ENCODE assay signal across 1 cellular context in genomic region chr22:41382098-41382578, GRCh38.
TF ChIP-seq lines count a peak whose summit lies in the region.

No MANE protein-coding gene starts in this region.

TF ChIP-seq in HCT116, 20 proteins besides CTCF, POLR2A, EP300 and RAD21 (continued from another document):
- no peak for TF ChIP-seq ATF3 (IDR thresholded peaks at IDR 0.05)
- TF ChIP-seq POLR2AphosphoS5 (IDR thresholded peaks at IDR 0.05; ENCODE audit: low read depth, low read length) = no peak
- no peak for TF ChIP-seq EGR1 (IDR thresholded peaks at IDR 0.05; ENCODE audit: low read depth)
- no peak for TF ChIP-seq TCF7L2 (IDR thresholded peaks at IDR 0.05; ENCODE audit: borderline replicate concordance, extremely low read depth, insufficient read depth, insufficient read length)
- TF ChIP-seq SP1 (IDR thresholded peaks at IDR 0.05; ENCODE audit: low read depth) = no peak
